3 cellular contexts compared by ENCODE assay signal in genomic region chrX:73289039-73289438, GRCh38.
TF ChIP-seq lines count a peak whose summit lies in the region.

No MANE protein-coding gene starts in this region.

TF ChIP-seq in SK-N-SH, 30 proteins besides CTCF, POLR2A, EP300 and RAD21 (continued from another document):
- no peak for TF ChIP-seq IRF3 (IDR thresholded peaks at IDR 0.05; ENCODE audit: low read depth, low read length)
- no peak for TF ChIP-seq EZH2phosphoT487 (IDR thresholded peaks at IDR 0.05; ENCODE audit: borderline replicate concordance, low read depth)
- no peak for TF ChIP-seq FOXJ3 (CRISPR knock-in tag; IDR thresholded peaks at IDR 0.05)
- TF ChIP-seq ELF1 (IDR thresholded peaks at IDR 0.05): no peak
- TF ChIP-seq POLR2AphosphoS5 (IDR thresholded peaks at IDR 0.05; ENCODE audit: low read depth, low read length): no peak
- no peak for TF ChIP-seq REST (IDR thresholded peaks at IDR 0.05; ENCODE audit: low read depth, low read length)
- no peak for TF ChIP-seq GABPA (IDR thresholded peaks at IDR 0.05; ENCODE audit: low read depth)
- no peak for TF ChIP-seq PBX3 (IDR thresholded peaks at IDR 0.05)
- no peak for TF ChIP-seq USF1 (IDR thresholded peaks at IDR 0.05; ENCODE audit: borderline replicate concordance, low read depth)
- no peak for TF ChIP-seq SMC3 (IDR thresholded peaks at IDR 0.05; ENCODE audit: low read depth, low read length)
- TF ChIP-seq TCF12 (IDR thresholded peaks at IDR 0.05): no peak
- no peak for TF ChIP-seq NRF1 (IDR thresholded peaks at IDR 0.05; ENCODE audit: low read depth, low read length)
- TF ChIP-seq JUND (IDR thresholded peaks at IDR 0.05): no peak
TF ChIP-seq in SK-N-SH: peak in this region for 0.

TF ChIP-seq in SK-N-SH treated with all-trans-retinoic acid at 6 μM for 48 hours, 23 proteins besides CTCF, POLR2A, EP300 and RAD21 (continued from another document):
- TF ChIP-seq BACH2 (CRISPR knock-in tag; IDR thresholded peaks at IDR 0.05; ENCODE audit: borderline replicate concordance) (no peak), ZC3H10 (CRISPR knock-in tag; IDR thresholded peaks at IDR 0.05) (no peak)

TF ChIP-seq in WTC11, 78 proteins besides CTCF, POLR2A, EP300 and RAD21 (continued from another document):
- no peak for TF ChIP-seq HMGXB4 (CRISPR knock-in tag; IDR thresholded peaks at IDR 0.05)
- TF ChIP-seq CREB1 (CRISPR knock-in tag; IDR thresholded peaks at IDR 0.05): no peak
- TF ChIP-seq ARID4B (CRISPR knock-in tag; IDR thresholded peaks at IDR 0.05; ENCODE audit: borderline replicate concordance): no peak
- TF ChIP-seq ATF3 (CRISPR knock-in tag; conservative IDR thresholded peaks at IDR 0.05): no peak
- no peak for TF ChIP-seq AFF4 (CRISPR knock-in tag; IDR thresholded peaks at IDR 0.05; ENCODE audit: borderline replicate concordance)
- TF ChIP-seq AR (CRISPR knock-in tag; IDR thresholded peaks at IDR 0.05): no peak
- no peak for TF ChIP-seq ZNF121 (CRISPR knock-in tag; IDR thresholded peaks at IDR 0.05)
- TF ChIP-seq ZBTB21 (CRISPR knock-in tag; IDR thresholded peaks at IDR 0.05; ENCODE audit: borderline replicate concordance): no peak
- TF ChIP-seq ELF4 (CRISPR knock-in tag; IDR thresholded peaks at IDR 0.05; ENCODE audit: low read depth): no peak
- TF ChIP-seq ZNF281 (CRISPR knock-in tag; IDR thresholded peaks at IDR 0.05): no peak
- no peak for TF ChIP-seq ZNF425 (CRISPR knock-in tag; conservative IDR thresholded peaks at IDR 0.05)
- no peak for TF ChIP-seq RELA (CRISPR knock-in tag; IDR thresholded peaks at IDR 0.05; ENCODE audit: borderline replicate concordance)
- TF ChIP-seq ZNF317 (CRISPR knock-in tag; IDR thresholded peaks at IDR 0.05; ENCODE audit: borderline replicate concordance, low read depth): no peak
